Comparison of ENCODE assay signal across 9 cellular contexts in the genomic region with DNA sequence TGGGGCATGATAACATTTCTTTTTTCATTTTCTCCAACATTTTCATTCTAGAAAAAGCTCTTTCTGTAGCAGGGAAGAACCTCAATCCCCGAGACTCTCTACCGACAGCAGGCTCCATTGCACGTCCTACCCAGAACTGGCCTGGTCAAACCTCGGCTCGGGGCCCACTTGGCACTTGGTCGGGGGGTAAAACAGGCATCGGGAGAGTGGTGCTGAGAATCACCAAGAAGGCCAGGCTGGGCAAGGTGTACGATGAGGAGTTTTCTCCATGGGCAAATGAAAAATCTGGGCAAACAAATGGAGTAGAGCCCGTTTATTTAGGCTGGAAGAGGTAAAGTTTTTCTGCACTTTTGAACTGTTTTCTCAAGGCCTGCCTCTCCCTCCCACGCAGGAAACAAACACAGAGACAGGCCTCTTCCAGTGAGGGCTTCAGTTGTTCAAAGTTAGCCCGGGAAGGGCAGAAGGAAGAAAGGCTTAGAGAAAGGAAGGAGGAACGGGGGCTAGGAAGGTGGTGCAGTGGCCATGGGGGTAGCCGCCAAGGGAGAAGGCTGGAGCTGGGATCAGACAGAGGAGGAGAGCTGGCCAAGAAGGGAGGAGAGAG.
DNase-seq lines count a peak whose midpoint lies in the region; ATAC-seq and TF ChIP-seq lines count a peak whose summit lies in the region.
"Had no signal": no experiment of that assay in that cellular context is flagged by ENCODE, and none has a peak within 500 bp of the region (broad histone marks: within the 10 kb centered on the region; RNA-seq: fewer than 3 reads in every experiment).

No MANE protein-coding gene starts in this region.

- H3K27me3 ChIP-seq in tibial artery (no peaks in the 10 kb centered on the region), aorta (ENCODE audit: control insufficient read depth in 1 of 2, insufficient read depth in 2 of 2, low read length in 1 of 2) (no peaks in the 10 kb centered on the region)

- DNase-seq in activated naive CD4-positive, alpha-beta T cell treated with anti-CD3 and anti-CD28 coated beads for 36 hours, result peak; percentile 7
- no peak for DNase-seq in activated naive CD4-positive, alpha-beta T cell (lab: John Stamatoyannopoulos, UW)
- no peak for DNase-seq in activated naive CD4-positive, alpha-beta T cell treated with anti-CD3 and anti-CD28 coated beads, Interleukin-2, amount 50 U/mL, for 72 hours (ENCODE audit: low spot score in 2 of 2)
- DNase-seq in memory B cell (ENCODE audit: low spot score in 2 of 2) (no peak), tibial artery (no peak), aorta (no peak), midbrain (lab: John Stamatoyannopoulos, UW) (no peak)
- DNase-seq: dermis blood vessel endothelial cell had no signal

- no peaks in the 10 kb centered on the region for H3K27me3 Mint-ChIP-seq in activated naive CD4-positive, alpha-beta T cell treated with anti-CD3 and anti-CD28 coated beads for 36 hours (ENCODE audit: low read depth)
- H3K27me3 Mint-ChIP-seq in memory B cell, result no peaks in the 10 kb centered on the region

- peak overlapping the region; percentile 73 for H3K27ac ChIP-seq in tibial artery
- H3K27ac ChIP-seq in aorta (ENCODE audit: low read depth in 1 of 2, low read length in 2 of 2), result peak overlapping the region in 1 of 2 donors; percentile 88

- peaks cover 0 to 100% (median 80%) of the 10 kb centered on the region in 4 donors for H3K4me1 ChIP-seq in tibial artery
- H3K4me1 ChIP-seq in aorta (ENCODE audit: control insufficient read depth in 1 of 2, insufficient read depth in 2 of 2, low read length in 2 of 2), result peaks cover 2 to 16% of the 10 kb centered on the region in 2 donors

- H3K4me1 Mint-ChIP-seq in activated naive CD4-positive, alpha-beta T cell treated with anti-CD3 and anti-CD28 coated beads for 36 hours (ENCODE audit: low read depth), result peaks cover 97% of the 10 kb centered on the region
- peaks cover 78% of the 10 kb centered on the region for H3K4me1 Mint-ChIP-seq in memory B cell

- no peaks in the 10 kb centered on the region for H3K9me3 ChIP-seq in tibial artery
- H3K9me3 ChIP-seq in aorta (ENCODE audit: control insufficient read depth, low read length), result no peaks in the 10 kb centered on the region

- ATAC-seq in activated naive CD4-positive, alpha-beta T cell treated with anti-CD3 and anti-CD28 coated beads, Interleukin-2, amount 50 U/mL, for 72 hours, result no peak
- ATAC-seq in memory B cell (ENCODE audit: low read depth) (no peak), aorta (ENCODE audit: low FRiP score) (no peak), GM18498 (IDR thresholded peaks at IDR 0.05; ENCODE audit: unreplicated experiment) (no peak)

- peak overlapping the region; percentile 86 for H3K4me3 Mint-ChIP-seq in activated naive CD4-positive, alpha-beta T cell treated with anti-CD3 and anti-CD28 coated beads for 36 hours
- peak overlapping the region; percentile 40 for H3K4me3 Mint-ChIP-seq in memory B cell

- intact Hi-C loops in activated naive CD4-positive, alpha-beta T cell treated with anti-CD3 and anti-CD28 coated beads for 36 hours (cut with micrococcal nuclease), result loop anchor here (2.0 kb wide), 1 partner anchor 17 kb away; no protein-coding TSS in a partner anchor
- intact Hi-C loops in tibial artery (cut with DNase I; ENCODE audit: low total_unique reads), result no loop called here
- intact Hi-C loops in aorta (cut with DNase I), result no loop called here

- CTCF ChIA-PET in activated naive CD4-positive, alpha-beta T cell treated with anti-CD3 and anti-CD28 coated beads for 36 hours (lab: Charles Lee), result interaction anchor here (0.7 to 8.0 kb wide), 9 partner anchors 13 to 209 kb away, joined by 3 to 69 read pairs (median 4); no protein-coding TSS in a partner anchor

- peak overlapping the region; percentile 100 for H3K27ac Mint-ChIP-seq in activated naive CD4-positive, alpha-beta T cell treated with anti-CD3 and anti-CD28 coated beads for 36 hours
- H3K27ac Mint-ChIP-seq in activated naive CD4-positive, alpha-beta T cell treated with anti-CD3 and anti-CD28 coated beads, Interleukin-2, amount 50 U/mL, for 72 hours, result peak overlapping the region; percentile 97 to 99
- H3K27ac Mint-ChIP-seq in memory B cell, result peak overlapping the region; percentile 83

- TF ChIP-seq CTCF in tibial artery (IDR thresholded peaks at IDR 0.05), result no peak

- peaks cover 72% of the 10 kb centered on the region for H3K36me3 Mint-ChIP-seq in activated naive CD4-positive, alpha-beta T cell treated with anti-CD3 and anti-CD28 coated beads for 36 hours (ENCODE audit: low read depth)
- H3K36me3 Mint-ChIP-seq in activated naive CD4-positive, alpha-beta T cell treated with anti-CD3 and anti-CD28 coated beads, Interleukin-2, amount 50 U/mL, for 72 hours, result peaks cover 46 to 79% of the 10 kb centered on the region in 2 donors
- H3K36me3 Mint-ChIP-seq in memory B cell, result peaks cover 36% of the 10 kb centered on the region

- H3K36me3 ChIP-seq in tibial artery (no peaks in the 10 kb centered on the region), aorta (ENCODE audit: control insufficient read depth in 1 of 2, insufficient read depth in 2 of 2, low read length in 1 of 2) (no peaks in the 10 kb centered on the region)

- H3K9me3 Mint-ChIP-seq in activated naive CD4-positive, alpha-beta T cell treated with anti-CD3 and anti-CD28 coated beads for 36 hours, result no peaks in the 10 kb centered on the region
- H3K9me3 Mint-ChIP-seq in activated naive CD4-positive, alpha-beta T cell treated with anti-CD3 and anti-CD28 coated beads, Interleukin-2, amount 50 U/mL, for 72 hours, result peaks cover 0 to 1% of the 10 kb centered on the region in 2 donors
- no peaks in the 10 kb centered on the region for H3K9me3 Mint-ChIP-seq in memory B cell

- H3K4me3 ChIP-seq in tibial artery (peak overlapping the region in 1 of 2 donors; percentile 17), aorta (ENCODE audit: low read length in 2 of 2) (no peak overlapping the region)

- 3 to 5% methylated on average over 13 of the region's 13 CpGs for WGBS in aorta, 2 donors
